In the genomic region with DNA sequence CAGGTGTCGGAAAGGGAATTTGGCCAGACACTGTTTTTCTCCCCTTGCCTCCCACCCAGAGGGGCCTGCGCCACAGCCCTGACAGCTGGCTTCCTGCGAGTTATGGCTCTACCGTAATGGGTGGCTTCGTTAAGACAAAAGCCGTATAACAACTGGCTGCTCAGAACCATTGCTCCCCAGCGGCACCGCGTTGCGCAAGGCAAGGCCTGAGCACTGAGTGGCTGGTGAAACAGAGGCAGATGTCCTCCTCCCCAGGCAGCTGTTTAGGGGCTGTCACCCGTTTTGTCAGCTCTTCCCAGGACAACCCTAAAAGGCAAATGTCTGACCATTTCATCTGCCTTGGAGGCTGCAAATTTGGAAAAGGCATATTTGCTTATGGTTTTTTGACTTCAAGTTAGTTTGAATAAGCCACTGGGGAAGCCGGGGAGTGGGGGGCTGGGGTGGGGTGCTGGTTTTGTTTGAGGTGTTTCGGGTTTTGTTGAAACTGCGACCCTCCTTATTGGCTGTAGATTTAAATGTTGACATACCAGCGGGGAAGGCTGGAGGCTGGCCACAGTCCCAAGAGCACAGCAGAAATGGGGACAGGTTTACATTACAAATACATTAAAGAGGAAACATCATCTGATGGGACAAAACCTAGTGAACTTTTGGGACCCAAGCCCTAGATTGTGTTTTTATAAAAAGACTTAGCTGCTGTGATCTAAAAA, we compare ENCODE assay signal across 9 cellular contexts. TPM values are rescaled to one million over a fixed set of nuclear protein-coding genes. Genes with fewer than 3 reads are reported as not detected.
A peak's percentile ranks its signal among the peaks of the same experiment; 100 is the strongest.
DNase-seq lines count a peak whose midpoint lies in the region; ATAC-seq and TF ChIP-seq lines count a peak whose summit lies in the region.
"Had no signal": no experiment of that assay in that cellular context is flagged by ENCODE, and none has a peak within 500 bp of the region (broad histone marks: within the 10 kb centered on the region; RNA-seq: fewer than 3 reads in every experiment).

No MANE protein-coding gene starts in this region.

- H3K4me3 ChIP-seq in PC-3 (ENCODE audit: low read length) = no peak overlapping the region

- peak overlapping the region; percentile 98 for H3K27ac Mint-ChIP-seq in central memory CD8-positive, alpha-beta T cell (ENCODE audit: low read depth)
- no peak overlapping the region for H3K27ac Mint-ChIP-seq in MCF 10A (ENCODE audit: low read depth, unreplicated experiment)

- no peaks in the 10 kb centered on the region for H3K4me1 ChIP-seq in PC-3 (ENCODE audit: insufficient read depth, low read length)

- CTCF ChIA-PET in HEK293T (lab: Yijun Ruan, JAX) = interaction anchor here (0.7 to 1.0 kb wide), 2 partner anchors 40 to 241 kb away, joined by 3 read pairs; no protein-coding TSS in a partner anchor
- CTCF ChIA-PET in PC-3 (lab: Charles Lee) = no interaction called here
- CTCF ChIA-PET in MCF 10A (lab: Yijun Ruan, JAX) = interaction anchor here (0.6 kb wide), 1 partner anchor 199 kb away, joined by 3 read pairs; no protein-coding TSS in a partner anchor

- intact Hi-C loops in PC-3 (cut with micrococcal nuclease) = no loop called here
- intact Hi-C loops in MCF 10A (cut with micrococcal nuclease) = no loop called here

- peaks cover 40% of the 10 kb centered on the region for H3K36me3 Mint-ChIP-seq in central memory CD8-positive, alpha-beta T cell (ENCODE audit: insufficient read depth)
- H3K36me3 Mint-ChIP-seq in MCF 10A (ENCODE audit: insufficient read depth, unreplicated experiment) = no peaks in the 10 kb centered on the region

- ATAC-seq in central memory CD8-positive, alpha-beta T cell (replicated peaks; ENCODE audit: extremely low read depth, poor library complexity, severe bottlenecking) = peak; percentile 12
- ATAC-seq in PC-3 = no peak

- BruUV-seq in PC-3 (replicated peaks; lab: Mats Ljungman, UMichigan) (no TSS peak), MCF 10A (replicated peaks; lab: Mats Ljungman, UMichigan) (no TSS peak)

- H3F3A ChIP-seq in PC-3 (ENCODE audit: low read length, unreplicated experiment) = no peaks in the 10 kb centered on the region

- no peak overlapping the region for H2AFZ ChIP-seq in PC-3 (ENCODE audit: low read length)

- no peak overlapping the region for H3K27ac ChIP-seq in PC-3 (ENCODE audit: low read length)
- H3K27ac ChIP-seq: epithelial cell of prostate had no signal

- no peaks in the 10 kb centered on the region for H3K27me3 Mint-ChIP-seq in central memory CD8-positive, alpha-beta T cell
- H3K27me3 Mint-ChIP-seq in MCF 10A (ENCODE audit: insufficient read depth, unreplicated experiment) = no peaks in the 10 kb centered on the region

- no peaks in the 10 kb centered on the region for H3K27me3 ChIP-seq in PC-3 (ENCODE audit: low read length)

- H3K9me3 Mint-ChIP-seq in central memory CD8-positive, alpha-beta T cell = no peaks in the 10 kb centered on the region
- H3K9me3 Mint-ChIP-seq in MCF 10A (ENCODE audit: unreplicated experiment) = no peaks in the 10 kb centered on the region

- no peak for DNase-seq in HEK293T (ENCODE audit: extremely low spot score)
- peak; percentile 3 for DNase-seq in SHP77 treated with DMSO at 0.1 percent for 48 hours (lab: John Stamatoyannopoulos, UW)
- peak in 1 of 2 donors; percentile 40 for DNase-seq in central memory CD8-positive, alpha-beta T cell (ENCODE audit: low spot score in 2 of 2)
- DNase-seq in myocyte (ENCODE audit: low read depth) = peak; percentile 49
- DNase-seq in foreskin melanocyte = no peak
- no peak for DNase-seq in NCI-H2196 (lab: John Stamatoyannopoulos, UW; ENCODE audit: unreplicated experiment)
- no peak for DNase-seq in PC-3
- no peak for DNase-seq in MCF 10A (ENCODE audit: unreplicated experiment)

- no peaks in the 10 kb centered on the region for H4K20me1 ChIP-seq in PC-3 (ENCODE audit: low read length)

- H3K4me1 Mint-ChIP-seq in central memory CD8-positive, alpha-beta T cell = peaks cover 46% of the 10 kb centered on the region
- no peaks in the 10 kb centered on the region for H3K4me1 Mint-ChIP-seq in MCF 10A (ENCODE audit: insufficient read depth, unreplicated experiment)

- H3K79me2 ChIP-seq in PC-3 (ENCODE audit: low read length) = no peaks in the 10 kb centered on the region

- TF ChIP-seq CTCF in PC-3 (conservative IDR thresholded peaks at IDR 0.05; ENCODE audit: low read depth, low read length) (no peak), MCF 10A (IDR thresholded peaks at IDR 0.05; ENCODE audit: unreplicated experiment) (no peak)

- H3K4me2 ChIP-seq in PC-3 (ENCODE audit: low read length) = no peak overlapping the region

- no peaks in the 10 kb centered on the region for H3K36me3 ChIP-seq in PC-3 (ENCODE audit: low read depth, low read length)

- H3K4me3 Mint-ChIP-seq in central memory CD8-positive, alpha-beta T cell = peak overlapping the region; percentile 97
- H3K4me3 Mint-ChIP-seq in MCF 10A (ENCODE audit: unreplicated experiment) = no peak overlapping the region

- H3K9me3 ChIP-seq in PC-3 (ENCODE audit: low read length) = no peaks in the 10 kb centered on the region

- H3K9ac ChIP-seq in PC-3 (ENCODE audit: low read length) = no peak overlapping the region

- POLR2A ChIA-PET in HEK293T (lab: Yijun Ruan, JAX) = interaction anchor here (0.8 to 1.2 kb wide), 3 partner anchors 9 to 184 kb away, joined by 3 read pairs; no protein-coding TSS in a partner anchor
- POLR2A ChIA-PET in PC-3 (lab: Charles Lee; ENCODE audit: unreplicated experiment) = no interaction called here
- POLR2A ChIA-PET in MCF 10A (lab: Yijun Ruan, JAX) = no interaction called here

- no peaks in the 10 kb centered on the region for H3K9me2 ChIP-seq in PC-3 (replicated peaks; ENCODE audit: low read length)

TF ChIP-seq in HEK293T, 16 proteins besides CTCF, POLR2A, EP300 and RAD21:
- TF ChIP-seq BHLHE40 (IDR thresholded peaks at IDR 0.05; ENCODE audit: borderline replicate concordance) (no peak), ELF4 (IDR thresholded peaks at IDR 0.05) (no peak), HDGF (IDR thresholded peaks at IDR 0.05; ENCODE audit: borderline replicate concordance) (no peak), TARDBP (IDR thresholded peaks at IDR 0.05) (no peak), ARNT (IDR thresholded peaks at IDR 0.05) (no peak)
- TF ChIP-seq, protein P1, sequence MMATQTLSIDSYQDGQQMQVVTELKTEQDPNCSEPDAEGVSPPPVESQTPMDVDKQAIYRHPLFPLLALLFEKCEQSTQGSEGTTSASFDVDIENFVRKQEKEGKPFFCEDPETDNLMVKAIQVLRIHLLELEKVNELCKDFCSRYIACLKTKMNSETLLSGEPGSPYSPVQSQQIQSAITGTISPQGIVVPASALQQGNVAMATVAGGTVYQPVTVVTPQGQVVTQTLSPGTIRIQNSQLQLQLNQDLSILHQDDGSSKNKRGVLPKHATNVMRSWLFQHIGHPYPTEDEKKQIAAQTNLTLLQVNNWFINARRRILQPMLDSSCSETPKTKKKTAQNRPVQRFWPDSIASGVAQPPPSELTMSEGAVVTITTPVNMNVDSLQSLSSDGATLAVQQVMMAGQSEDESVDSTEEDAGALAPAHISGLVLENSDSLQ (IDR thresholded peaks at IDR 0.05) = peak; percentile 47

RNA-seq across cellular contexts. Expression of a gene that starts 0.7 kb away (rescaled TPM):
- 0.78 and 1.9 TPM in 2 replicates for total RNA-seq in myocyte
- polyA plus RNA-seq in myocyte (2012) = 0.43 TPM
- 0.06 and 0.33 TPM in 2 replicates for total RNA-seq in PC-3 (2014; rRNA removed)
- 1.2 and 1.3 TPM in 2 replicates for total RNA-seq in MCF 10A (2022)

Comparison
In these comparisons a context has a peak if more than half of its experiments do, and no peak if none do; other contexts are left out.
1. DNase-seq: peak in SHP77 treated with DMSO at 0.1 percent for 48 hours (single experiment) and myocyte (single experiment); none in HEK293T (single experiment), foreskin melanocyte (single experiment), NCI-H2196 (single experiment), PC-3 (single experiment) and MCF 10A (single experiment).